ENCODE assay signal across 24 cellular contexts in genomic region chr1:50412813-50413476, GRCh38. TPM values are rescaled to one million over a fixed set of nuclear protein-coding genes. Genes with fewer than 3 reads are reported as not detected.
"Had no signal": no experiment of that assay in that cellular context is flagged by ENCODE, and none has a peak within 500 bp of the region (broad histone marks: within the 10 kb centered on the region; RNA-seq: fewer than 3 reads in every experiment).

No MANE protein-coding gene starts in this region.

- H3K27ac ChIP-seq: PC-9, Peyer's patch, SJCRH30 had no signal

- H3K27me3 ChIP-seq: SJCRH30 had no signal

- H3K4me2 ChIP-seq: PC-9 had no signal

- H3K36me3 ChIP-seq: Peyer's patch had no signal

- DNase-seq: KBM-7, NCI-H1092, NCI-H1105 treated with DMSO at 0.1 percent for 48 hours, NCI-H1417 treated with DMSO at 0.1 percent for 48 hours, NCI-H146, NCI-H1694 treated with DMSO at 0.1 percent for 48 hours, NCI-H1930, NCI-H2081, NCI-H2107, NCI-H2227 treated with DMSO at 0.1 percent for 48 hours, NCI-H446, NCI-H510A, NCI-H524 treated with DMSO at 0.1 percent for 48 hours, NCI-H69, NCI-H774, OCI-M1, PC-9, Peyer's patch, SHP77 treated with DMSO at 0.1 percent for 48 hours, SJCRH30 had no signal

- H3K4me3 ChIP-seq: PC-9, Peyer's patch, SJCRH30 had no signal

- H2AFZ ChIP-seq: PC-9 had no signal

- H3K4me1 ChIP-seq: SJCRH30 had no signal

RNA-seq across cellular contexts. Expression of gene DMRTA2, which starts 10.3 kb away (rescaled TPM):
- total RNA-seq: HT-29, LHCN-M2, MCF 10A, PC-9, Peyer's patch, Right ventricle myocardium inferior had no signal
